17 cellular contexts compared by ENCODE assay signal in genomic region chr19:58107778-58108545, GRCh38. TPM values are rescaled to one million over a fixed set of nuclear protein-coding genes. Genes with fewer than 3 reads are reported as not detected.
A peak's percentile ranks its signal among the peaks of the same experiment; 100 is the strongest.
DNase-seq lines count a peak whose midpoint lies in the region; ATAC-seq, FAIRE-seq and TF ChIP-seq lines count a peak whose summit lies in the region.
"Had no signal": no experiment of that assay in that cellular context is flagged by ENCODE, and none has a peak within 500 bp of the region (broad histone marks: within the 10 kb centered on the region; RNA-seq: fewer than 3 reads in every experiment).

No MANE protein-coding gene starts in this region.

- no peak for TF ChIP-seq EP300 in GM12878 (IDR thresholded peaks at IDR 0.05; ENCODE audit: borderline replicate concordance in 1 of 2, control insufficient read depth in 1 of 2, low read depth in 2 of 2, low read length in 2 of 2)
- TF ChIP-seq EP300 in stomach (IDR thresholded peaks at IDR 0.05) = no peak
- no peak for TF ChIP-seq EP300 in SK-N-SH (IDR thresholded peaks at IDR 0.05; ENCODE audit: borderline replicate concordance in 1 of 2, low read depth in 1 of 2, low read length in 1 of 2)

- no peak overlapping the region for H3K4me2 ChIP-seq in GM12878 (ENCODE audit: control insufficient read depth, insufficient read depth)
- no peak overlapping the region for H3K4me2 ChIP-seq in SK-N-SH
- H3K4me2 ChIP-seq: BLaER1 treated with 17β-estradiol and CSF1 and Interleukin-3, amounts not matched to agents 10 nM and 100 nM had no signal

- in situ Hi-C loops in GM12878 (cut with MboI) = no loop called here

- 53% methylated on average over 7 of the region's 7 CpGs for WGBS in GM12878 (ENCODE audit: insufficient coverage, insufficient replicate concordance, low lambda C conversion rate, missing lambda C conversion rate)
- 68 to 92% methylated on average over 4 to 7 of the region's 7 CpGs for WGBS in endodermal cell (ENCODE audit: insufficient coverage in 1 of 2, insufficient read length in 1 of 2), 2 experiments
- WGBS in stomach, 5 donors = 83 to 85% (median 85%) methylated on average over 7 of the region's 7 CpGs
- WGBS in SK-N-SH (ENCODE audit: low lambda C conversion rate) = 37% methylated on average over 7 of the region's 7 CpGs

- no peaks in the 10 kb centered on the region for H3K4me1 Mint-ChIP-seq in endodermal cell
- H3K4me1 Mint-ChIP-seq: CD4-positive, CD25-positive, alpha-beta regulatory T cell had no signal

- no peak overlapping the region for H3K27ac Mint-ChIP-seq in endodermal cell
- H3K27ac Mint-ChIP-seq: CD4-positive, CD25-positive, alpha-beta regulatory T cell had no signal

- H4K20me1 ChIP-seq in GM12878 (ENCODE audit: control insufficient read depth, insufficient read depth) = no peaks in the 10 kb centered on the region
- H4K20me1 ChIP-seq in SK-N-SH (ENCODE audit: insufficient read depth) = no peaks in the 10 kb centered on the region
- H4K20me1 ChIP-seq: BLaER1 treated with 17β-estradiol and CSF1 and Interleukin-3, amounts not matched to agents 10 nM and 100 nM had no signal

- H3K9me3 ChIP-seq in GM12878 (replicated peaks; ENCODE audit: control insufficient read depth, insufficient read depth, low read length) (peaks cover 8% of the 10 kb centered on the region), endodermal cell (ENCODE audit: control insufficient read depth, low read length) (peaks cover 67% of the 10 kb centered on the region), stomach (peaks cover 61 to 98% (median 94%) of the 10 kb centered on the region in 4 donors), SK-N-SH (peaks cover 24% of the 10 kb centered on the region; the same call in 1 of the 2 replicates)

- SMC1A ChIA-PET in GM12878 (lab: Charles Lee; ENCODE audit: uncharacterized antibody, unreplicated experiment) = no interaction called here

- peaks cover 91% of the 10 kb centered on the region for H3K9me3 Mint-ChIP-seq in endodermal cell

- BruUV-seq in GM12878 (replicated peaks; lab: Mats Ljungman, UMichigan) = no TSS peak

- no peak overlapping the region for H3K4me3 ChIP-seq in GM12878
- H3K4me3 ChIP-seq in endodermal cell (ENCODE audit: low read length) = peak overlapping the region; percentile 18
- H3K4me3 ChIP-seq in stomach = no peak overlapping the region
- H3K4me3 ChIP-seq in SK-N-SH (ENCODE audit: low read depth in 2 of 2, low read length in 1 of 2) = no peak overlapping the region
- H3K4me3 ChIP-seq: GM23248 had no signal

- DNase-seq in NCI-H748 (lab: John Stamatoyannopoulos, UW; ENCODE audit: unreplicated experiment) (peak; percentile 19), NCI-H748 treated with DMSO at 0.1 percent for 48 hours (lab: John Stamatoyannopoulos, UW) (no peak), GM12878 (ENCODE audit: low read depth, low spot score) (no peak), endodermal cell (no peak), stomach (no peak), SKM-1 (lab: John Stamatoyannopoulos, UW; ENCODE audit: unreplicated experiment) (no peak), SK-N-SH (no peak)
- DNase-seq: ACHN; CD4-positive, CD25-positive, alpha-beta regulatory T cell; DND-41; GDM1; GM23248; H7; Kasumi-1 had no signal

- TF ChIP-seq CTCF in GM12878 (IDR thresholded peaks at IDR 0.05 in 2 of 3, conservative IDR thresholded peaks at IDR 0.05 in 1 of 3; ENCODE audit: control insufficient read depth in 2 of 3, extremely low read depth in 1 of 3, insufficient read depth in 1 of 3, low read depth in 3 of 3, low read length in 3 of 3) (no peak), endodermal cell (conservative IDR thresholded peaks at IDR 0.05) (no peak), stomach (IDR thresholded peaks at IDR 0.05) (no peak), SK-N-SH (IDR thresholded peaks at IDR 0.05) (no peak)

- H3K27me3 ChIP-seq in GM12878 (replicated peaks in 1 of 2; ENCODE audit: control insufficient read depth in 2 of 2, insufficient read depth in 2 of 2, low read length in 1 of 2) (no peaks in the 10 kb centered on the region), endodermal cell (ENCODE audit: control insufficient read depth, insufficient read depth, low read length, poor library complexity, severe bottlenecking) (no peaks in the 10 kb centered on the region), stomach (no peaks in the 10 kb centered on the region), SK-N-SH (ENCODE audit: insufficient read depth) (no peaks in the 10 kb centered on the region)
- H3K27me3 ChIP-seq: BLaER1 treated with 17β-estradiol and CSF1 and Interleukin-3, amounts not matched to agents 10 nM and 100 nM had no signal

- H3K4me1 ChIP-seq in GM12878 (ENCODE audit: control insufficient read depth, insufficient read depth, low read length) (no peaks in the 10 kb centered on the region), endodermal cell (ENCODE audit: control insufficient read depth, insufficient read depth, low read length) (no peaks in the 10 kb centered on the region), stomach (no peaks in the 10 kb centered on the region), SK-N-SH (ENCODE audit: control insufficient read depth in 1 of 2, insufficient read depth in 2 of 2, low read depth in 1 of 2, low read length in 1 of 2) (no peaks in the 10 kb centered on the region)
- H3K4me1 ChIP-seq: BLaER1 treated with 17β-estradiol and CSF1 and Interleukin-3, amounts not matched to agents 10 nM and 100 nM had no signal

- H3K79me2 ChIP-seq in GM12878 (ENCODE audit: control insufficient read depth, insufficient read depth, low read length) (no peaks in the 10 kb centered on the region), SK-N-SH (ENCODE audit: insufficient read depth) (no peaks in the 10 kb centered on the region)

- TF ChIP-seq RAD21 in GM12878 (IDR thresholded peaks at IDR 0.05; ENCODE audit: insufficient read depth, low read depth, low read length) (no peak), SK-N-SH (IDR thresholded peaks at IDR 0.05; ENCODE audit: low read length) (no peak)

- H3K9me2 ChIP-seq in SK-N-SH = no peaks in the 10 kb centered on the region

- H2AFZ ChIP-seq in GM12878 (ENCODE audit: control insufficient read depth, low read depth, low read length) = no peak overlapping the region
- no peak overlapping the region for H2AFZ ChIP-seq in SK-N-SH (ENCODE audit: low read depth)
- H2AFZ ChIP-seq: GM23248 had no signal

- POLR2A ChIA-PET in GM12878 (lab: Charles Lee) = no interaction called here
- POLR2A ChIA-PET in SK-N-SH (lab: Yijun Ruan, JAX) = no interaction called here

- H3K4me3 Mint-ChIP-seq in endodermal cell = no peak overlapping the region
- H3K4me3 Mint-ChIP-seq: CD4-positive, CD25-positive, alpha-beta regulatory T cell had no signal

- H3K9ac ChIP-seq in GM12878 (ENCODE audit: control insufficient read depth, insufficient read depth, low read length) (no peak overlapping the region), endodermal cell (ENCODE audit: extremely low read depth, low read length, poor library complexity, severe bottlenecking) (no peak overlapping the region), SK-N-SH (no peak overlapping the region)
- H3K9ac ChIP-seq: BLaER1 treated with 17β-estradiol and CSF1 and Interleukin-3, amounts not matched to agents 10 nM and 100 nM; GM23248 had no signal

- H3K27ac ChIP-seq in GM12878 (ENCODE audit: control insufficient read depth, insufficient read depth) (no peak overlapping the region), endodermal cell (ENCODE audit: low read depth, low read length) (no peak overlapping the region), stomach (no peak overlapping the region), SK-N-SH (ENCODE audit: low read depth in 2 of 2, low read length in 1 of 2) (no peak overlapping the region)
- H3K27ac ChIP-seq: BLaER1 treated with 17β-estradiol and CSF1 and Interleukin-3, amounts not matched to agents 10 nM and 100 nM; GM23248 had no signal

- ATAC-seq in GM12878 = no peak

- no peak for FAIRE-seq in GM12878 (lab: Jason Lieb, UNC)
- FAIRE-seq: HTR-8/SVneo had no signal

- RAD21 ChIA-PET in GM12878 (lab: Charles Lee; ENCODE audit: unreplicated experiment) = no interaction called here

- H3K36me3 Mint-ChIP-seq in endodermal cell (ENCODE audit: low read depth) = peaks cover 4% of the 10 kb centered on the region

- CTCF ChIA-PET in GM12878 (lab: Yijun Ruan, JAX) (no interaction called here), SK-N-SH (lab: Yijun Ruan, JAX) (no interaction called here)

- H3K36me3 ChIP-seq in GM12878 (ENCODE audit: control insufficient read depth in 2 of 2, insufficient read depth in 2 of 2, low read length in 1 of 2) (no peaks in the 10 kb centered on the region), endodermal cell (ENCODE audit: control insufficient read depth, insufficient read depth, low read length) (no peaks in the 10 kb centered on the region), stomach (no peaks in the 10 kb centered on the region), SK-N-SH (replicated peaks in 1 of 2; ENCODE audit: control insufficient read depth in 1 of 2, insufficient read depth in 2 of 2, low read length in 1 of 2) (no peaks in the 10 kb centered on the region)

- H3F3A ChIP-seq in SK-N-SH (replicated peaks; ENCODE audit: insufficient read depth) = no peaks in the 10 kb centered on the region

- peaks cover 3% of the 10 kb centered on the region for H3K27me3 Mint-ChIP-seq in endodermal cell (ENCODE audit: insufficient read depth)
- H3K27me3 Mint-ChIP-seq: CD4-positive, CD25-positive, alpha-beta regulatory T cell had no signal

- no peak for TF ChIP-seq POLR2A in GM12878 (IDR thresholded peaks at IDR 0.05; ENCODE audit: low read depth, low read length)
- no peak for TF ChIP-seq POLR2A in stomach (IDR thresholded peaks at IDR 0.05)

- intact Hi-C loops in GM12878 (cut with micrococcal nuclease; ENCODE audit: unreplicated experiment) = no loop called here
- intact Hi-C loops in stomach (cut with DNase I; ENCODE audit: low total_unique reads) = no loop called here

RNA-seq across cellular contexts. Expression of gene ZSCAN18, which starts 9.9 kb away (rescaled TPM):
- 3.2 and 3.7 TPM in 2 replicates for total RNA-seq in GM12878 (2013; cell fraction: nucleolus; rRNA removed)
- total RNA-seq in GM12878 (2014; rRNA removed) (not detected in 2 replicates), GM12878 (2014; rRNA removed; fragmentation: Illumina TruSeq; extraction: Trizol) (not detected in 2 replicates), GM12878 (2021) (0.29 and 0.64 TPM in 2 replicates), endodermal cell (100 to 1,000 TPM in 1 of 2 donors, 10 to 100 TPM in 1; 68.2 to 112 TPM), stomach (100 to 1,000 TPM in 1 of 5 donors, 10 to 100 TPM in 4; 27.0 to 327 (median 60.6) TPM)
- polyA plus RNA-seq in GM12878 (2011; ENCODE audit: low read depth) = 0.67 TPM
- polyA plus RNA-seq in GM12878 (2011; rRNA removed) (0.64 and 0.68 TPM in 2 replicates), GM12878 (2014; fragmentation: Illumina TruSeq; extraction: Trizol) (not detected in 2 replicates), GM12878 (2014; fragmentation: Nextera tagmentation; extraction: Ambion mirVana) (not detected), GM12878 (2014; rRNA removed) (not detected in 2 replicates), GM12878 (2016; fragmentation: Nextera tagmentation; extraction: Ambion mirVana) (not detected), stomach (10 to 100 TPM; 15.5 to 50.3 (median 35.4) TPM), SK-N-SH (2012; rRNA removed) (26.7 and 28.6 TPM in 2 replicates)
- 0.82 and 0.85 TPM in 2 replicates for polyA plus RNA-seq in GM12878 (2011; cell fraction: cytosol; rRNA removed)
- polyA plus RNA-seq in GM12878 (2011; cell fraction: nucleus; rRNA removed) = 3.3 and 3.5 TPM in 2 replicates
- 1.3 and 1.5 TPM in 2 replicates for polyA plus RNA-seq in GM12878 (2012)
- 0.41 and 0.51 TPM in 2 replicates for polyA minus RNA-seq in GM12878 (2011; rRNA and poly(A)+ RNA removed)
- not detected in 2 replicates for polyA minus RNA-seq in GM12878 (2011; cell fraction: cytosol; rRNA and poly(A)+ RNA removed)
- polyA minus RNA-seq in GM12878 (2011; cell fraction: nucleus; rRNA and poly(A)+ RNA removed) = 1.6 and 2.7 TPM in 2 replicates
- 94.4 TPM for polyA plus RNA-seq in endodermal cell (2013, experiment 1 of 2)
- polyA plus RNA-seq in endodermal cell (2013, experiment 2 of 2) = 74.3 TPM
- 11.9 and 16.2 TPM in 2 replicates for polyA plus RNA-seq in SK-N-SH (2012; cell fraction: cytosol; rRNA removed)
- 83.4 and 109 TPM in 2 replicates for polyA plus RNA-seq in SK-N-SH (2012; cell fraction: nucleus; rRNA removed)

RNA-seq across cellular contexts. Expression of gene ZNF329, which starts 42.6 kb away (rescaled TPM):
- total RNA-seq in GM12878 (2013; cell fraction: nucleolus; rRNA removed) = 4.9 and 5.1 TPM in 2 replicates
- total RNA-seq in GM12878 (2014; rRNA removed) = 0.62 and 0.76 TPM in 2 replicates
- 0.78 and 1.1 TPM in 2 replicates for total RNA-seq in GM12878 (2014; rRNA removed; fragmentation: Illumina TruSeq; extraction: Trizol)
- total RNA-seq in GM12878 (2021) = 0.43 and 0.56 TPM in 2 replicates
- 1.5 TPM for polyA plus RNA-seq in GM12878 (2011; ENCODE audit: low read depth)
- polyA plus RNA-seq in GM12878 (2011; rRNA removed) = 4.7 and 5.8 TPM in 2 replicates
- polyA plus RNA-seq in GM12878 (2011; cell fraction: cytosol; rRNA removed) = 2.9 and 3.7 TPM in 2 replicates
- 2.1 and 2.2 TPM in 2 replicates for polyA plus RNA-seq in GM12878 (2011; cell fraction: nucleus; rRNA removed)
- 1.6 and 2.2 TPM in 2 replicates for polyA plus RNA-seq in GM12878 (2012)
- 0.29 and 0.71 TPM in 2 replicates for polyA plus RNA-seq in GM12878 (2014; fragmentation: Illumina TruSeq; extraction: Trizol)
- under 1 TPM in 1 of 2 experiments, not detected in 1; 0.11 TPM for polyA plus RNA-seq in GM12878 (2014; fragmentation: Nextera tagmentation; extraction: Ambion mirVana)
- polyA plus RNA-seq in GM12878 (2014; rRNA removed) = 0.18 and 0.43 TPM in 2 replicates
- polyA plus RNA-seq in GM12878 (2016; fragmentation: Nextera tagmentation; extraction: Ambion mirVana) = under 1 TPM; 0.28 to 0.42 TPM
- polyA minus RNA-seq in GM12878 (2011; rRNA and poly(A)+ RNA removed) = 5.8 and 6.5 TPM in 2 replicates
- polyA minus RNA-seq in GM12878 (2011; cell fraction: cytosol; rRNA and poly(A)+ RNA removed) = 2.7 and 4.1 TPM in 2 replicates
- 1.7 and 1.8 TPM in 2 replicates for polyA minus RNA-seq in GM12878 (2011; cell fraction: nucleus; rRNA and poly(A)+ RNA removed)
- total RNA-seq in endodermal cell = 10 to 100 TPM; 16.7 to 24.7 TPM
- polyA plus RNA-seq in endodermal cell (2013, experiment 1 of 2) = 11.6 TPM
- polyA plus RNA-seq in endodermal cell (2013, experiment 2 of 2) = 11.4 TPM
- 10 to 100 TPM in 1 of 5 donors, 1 to 10 TPM in 3, under 1 TPM in 1; 0.58 to 18.2 (median 4.9) TPM for total RNA-seq in stomach
- polyA plus RNA-seq in stomach = 1 to 10 TPM; 3.3 to 3.9 (median 3.4) TPM
- polyA plus RNA-seq in SK-N-SH (2012; rRNA removed) = 3.6 and 5.0 TPM in 2 replicates
- 4.8 and 5.0 TPM in 2 replicates for polyA plus RNA-seq in SK-N-SH (2012; cell fraction: cytosol; rRNA removed)
- polyA plus RNA-seq in SK-N-SH (2012; cell fraction: nucleus; rRNA removed) = 3.8 and 4.7 TPM in 2 replicates

RNA-seq across cellular contexts. Expression of gene ZNF135, which starts 48.9 kb away (rescaled TPM):
- 0.17 and 0.25 TPM in 2 replicates for total RNA-seq in GM12878 (2013; cell fraction: nucleolus; rRNA removed)
- total RNA-seq in GM12878 (2014; rRNA removed) (not detected in 2 replicates), GM12878 (2014; rRNA removed; fragmentation: Illumina TruSeq; extraction: Trizol) (not detected in 2 replicates), GM12878 (2021) (0.05 TPM in 1 of 2 replicates, not detected in the other), endodermal cell (10 to 100 TPM in 1 of 2 donors, 1 to 10 TPM in 1; 9.3 to 12.0 TPM), stomach (10 to 100 TPM in 1 of 5 donors, 1 to 10 TPM in 3, not detected in 1; 3.5 to 16.3 (median 7.6) TPM)
- not detected for polyA plus RNA-seq in GM12878 (2011; ENCODE audit: low read depth)
- polyA plus RNA-seq in GM12878 (2011; rRNA removed) (0.04 TPM in 2 replicates), GM12878 (2014; fragmentation: Illumina TruSeq; extraction: Trizol) (not detected in 2 replicates), GM12878 (2014; fragmentation: Nextera tagmentation; extraction: Ambion mirVana) (not detected), GM12878 (2014; rRNA removed) (not detected in 2 replicates), GM12878 (2016; fragmentation: Nextera tagmentation; extraction: Ambion mirVana) (not detected), stomach (1 to 10 TPM; 1.6 to 4.9 (median 2.7) TPM), SK-N-SH (2012; rRNA removed) (0.41 and 0.54 TPM in 2 replicates)
- not detected in 2 replicates for polyA plus RNA-seq in GM12878 (2011; cell fraction: cytosol; rRNA removed)
- 0.07 and 0.09 TPM in 2 replicates for polyA plus RNA-seq in GM12878 (2011; cell fraction: nucleus; rRNA removed)
- polyA plus RNA-seq in GM12878 (2012) = not detected in 2 replicates
- polyA minus RNA-seq in GM12878 (2011; rRNA and poly(A)+ RNA removed) = not detected in 2 replicates
- not detected in 2 replicates for polyA minus RNA-seq in GM12878 (2011; cell fraction: cytosol; rRNA and poly(A)+ RNA removed)
- polyA minus RNA-seq in GM12878 (2011; cell fraction: nucleus; rRNA and poly(A)+ RNA removed) = not detected in 2 replicates
- polyA plus RNA-seq in endodermal cell (2013, experiment 1 of 2) = 3.7 TPM
- 2.8 TPM for polyA plus RNA-seq in endodermal cell (2013, experiment 2 of 2)
- polyA plus RNA-seq in SK-N-SH (2012; cell fraction: cytosol; rRNA removed) = 0.28 and 0.31 TPM in 2 replicates
- 1.9 and 2.1 TPM in 2 replicates for polyA plus RNA-seq in SK-N-SH (2012; cell fraction: nucleus; rRNA removed)
- total RNA-seq: A172 had no signal

Comparison
In these comparisons a context has a peak if more than half of its experiments do, and no peak if none do; other contexts are left out.
1. RNA of gene ZSCAN18, which starts 9.9 kb away (total RNA-seq): 68.2 to 112 TPM in endodermal cell and 27.0 to 327 TPM in stomach; 0.29 to 3.7 TPM in GM12878; every median in the first group is over 4 times any median in the second.